Comparison of ENCODE assay signal across 18 cellular contexts in genomic region chr10:5698062-5698461, GRCh38.
"Had no signal": no experiment of that assay in that cellular context is flagged by ENCODE, and none has a peak within 500 bp of the region (broad histone marks: within the 10 kb centered on the region; RNA-seq: fewer than 3 reads in every experiment).

No MANE protein-coding gene starts in this region.

- ATAC-seq: activated CD4-positive, alpha-beta T cell treated with anti-CD3 and anti-CD28 coated beads for 36 hours; body of pancreas; left lung; psoas muscle; right cardiac atrium; stimulated activated naive CD8-positive, alpha-beta T cell treated with anti-CD3 and anti-CD28 coated beads, Interleukin-15, amount 100 ng/mL, for 72 hours had no signal

- H3K36me3 ChIP-seq: left lung, suprapubic skin had no signal

- H3K27me3 ChIP-seq: body of pancreas, left lung, suprapubic skin had no signal

- H3K27ac Mint-ChIP-seq: activated CD4-positive, alpha-beta T cell treated with anti-CD3 and anti-CD28 coated beads for 36 hours had no signal

- H3K9me3 ChIP-seq: body of pancreas, left lung, psoas muscle, suprapubic skin had no signal

- H3K9me3 Mint-ChIP-seq: neural crest cell; stimulated activated naive CD8-positive, alpha-beta T cell treated with anti-CD3 and anti-CD28 coated beads, Interleukin-15, amount 100 ng/mL, for 72 hours had no signal

- H3K4me3 ChIP-seq: body of pancreas, left lung, psoas muscle, skin epidermis, suprapubic skin had no signal

- H3K4me3 Mint-ChIP-seq: activated CD4-positive, alpha-beta T cell treated with anti-CD3 and anti-CD28 coated beads for 36 hours; neural crest cell; stimulated activated naive CD8-positive, alpha-beta T cell treated with anti-CD3 and anti-CD28 coated beads, Interleukin-15, amount 100 ng/mL, for 72 hours had no signal

- H3K27ac ChIP-seq: body of pancreas, left lung, psoas muscle, skin epidermis, suprapubic skin had no signal

- H3K27me3 Mint-ChIP-seq: activated CD4-positive, alpha-beta T cell treated with anti-CD3 and anti-CD28 coated beads for 36 hours; stimulated activated naive CD8-positive, alpha-beta T cell treated with anti-CD3 and anti-CD28 coated beads, Interleukin-15, amount 100 ng/mL, for 72 hours had no signal

- DNase-seq: activated CD4-positive, alpha-beta T cell treated with anti-CD3 and anti-CD28 coated beads for 36 hours; activated CD4-positive, alpha-beta T cell treated with anti-CD3 and anti-CD28 coated beads, Interleukin-2, amount 50 U/mL, for 48 hours; activated naive CD4-positive, alpha-beta T cell; body of pancreas; foreskin melanocyte; glutamatergic neuron; hippocampal formation; kidney; left lung; midbrain; psoas muscle; right cardiac atrium; stimulated activated CD4-positive, alpha-beta T cell treated with anti-CD3 and anti-CD28 coated beads, Interleukin-2, amount 100 ng/mL, for 48 hours; stimulated activated naive CD8-positive, alpha-beta T cell treated with anti-CD3 and anti-CD28 coated beads, Interleukin-15, amount 100 ng/mL, for 72 hours; trophoblast cell had no signal
